In genomic region chr1:51303751-51304196, GRCh38 we compare ENCODE assay signal across 9 cellular contexts. TPM values are rescaled to one million over a fixed set of nuclear protein-coding genes. Genes with fewer than 3 reads are reported as not detected.
DNase-seq lines count a peak whose midpoint lies in the region; ATAC-seq and TF ChIP-seq lines count a peak whose summit lies in the region.
"Had no signal": no experiment of that assay in that cellular context is flagged by ENCODE, and none has a peak within 500 bp of the region (broad histone marks: within the 10 kb centered on the region; RNA-seq: fewer than 3 reads in every experiment).

No MANE protein-coding gene starts in this region.

- peak; percentile 8 for DNase-seq in activated naive CD4-positive, alpha-beta T cell treated with Interleukin-2 at 50 U/mL for 16 hours
- no peak for DNase-seq in activated naive CD4-positive, alpha-beta T cell treated with anti-CD3 and anti-CD28 coated beads, Interleukin-2, amount 50 U/mL, for 16 hours
- no peak for DNase-seq in effector memory CD8-positive, alpha-beta T cell
- peak in 1 of 2 donors; percentile 58 for DNase-seq in stimulated activated naive CD8-positive, alpha-beta T cell treated with anti-CD3 and anti-CD28 coated beads, Interleukin-15, amount 100 ng/mL, for 72 hours
- DNase-seq in H7 (no peak), NCI-H128 (lab: John Stamatoyannopoulos, UW; ENCODE audit: unreplicated experiment) (no peak), NCI-H510A (lab: John Stamatoyannopoulos, UW) (no peak)

- H4K20me1 ChIP-seq in OCI-LY1 (ENCODE audit: insufficient read depth, low read length) = no peaks in the 10 kb centered on the region

- no peaks in the 10 kb centered on the region for H3F3A ChIP-seq in OCI-LY1 (ENCODE audit: insufficient read depth, low read length)

- no peak overlapping the region for H3K4me3 ChIP-seq in OCI-LY1 (ENCODE audit: low read depth, low read length, poor library complexity, severe bottlenecking)
- no peak overlapping the region for H3K4me3 ChIP-seq in H7 (ENCODE audit: insufficient read depth, low read depth, low read length)

- H3K4me2 ChIP-seq in OCI-LY1 (ENCODE audit: low read length) = 0 out of 2 replicates have a peak overlapping the region, but pooled peaks have one; percentile 1

- no peak for TF ChIP-seq CTCF in OCI-LY1 (IDR thresholded peaks at IDR 0.05; ENCODE audit: low read length)

- H3K4me1 Mint-ChIP-seq in effector memory CD8-positive, alpha-beta T cell (ENCODE audit: low read depth in 2 of 2) = no peaks in the 10 kb centered on the region
- peaks cover 38% of the 10 kb centered on the region for H3K4me1 Mint-ChIP-seq in stimulated activated naive CD8-positive, alpha-beta T cell treated with anti-CD3 and anti-CD28 coated beads, Interleukin-15, amount 100 ng/mL, for 72 hours

- H2AFZ ChIP-seq in OCI-LY1 (ENCODE audit: low read length) = no peak overlapping the region

- no peaks in the 10 kb centered on the region for H3K27me3 Mint-ChIP-seq in effector memory CD8-positive, alpha-beta T cell
- H3K27me3 Mint-ChIP-seq in stimulated activated naive CD8-positive, alpha-beta T cell treated with anti-CD3 and anti-CD28 coated beads, Interleukin-15, amount 100 ng/mL, for 72 hours = no peaks in the 10 kb centered on the region

- H3K36me3 Mint-ChIP-seq in effector memory CD8-positive, alpha-beta T cell (ENCODE audit: insufficient read depth) = no peaks in the 10 kb centered on the region

- H3K9me2 ChIP-seq in OCI-LY1 (ENCODE audit: low read depth, low read length) = no peaks in the 10 kb centered on the region

- no peaks in the 10 kb centered on the region for H3K4me1 ChIP-seq in OCI-LY1 (ENCODE audit: insufficient read depth, low read length, severe bottlenecking)

- H3K27ac ChIP-seq in OCI-LY1 (ENCODE audit: low read depth, low read length, poor library complexity, severe bottlenecking) = no peak overlapping the region
- H3K27ac ChIP-seq: C4-2B had no signal

- H3K4me3 Mint-ChIP-seq in effector memory CD8-positive, alpha-beta T cell = no peak overlapping the region
- peak overlapping the region in 1 of 2 donors; percentile 39 for H3K4me3 Mint-ChIP-seq in stimulated activated naive CD8-positive, alpha-beta T cell treated with anti-CD3 and anti-CD28 coated beads, Interleukin-15, amount 100 ng/mL, for 72 hours

- no peaks in the 10 kb centered on the region for H3K9me3 Mint-ChIP-seq in effector memory CD8-positive, alpha-beta T cell
- no peaks in the 10 kb centered on the region for H3K9me3 Mint-ChIP-seq in stimulated activated naive CD8-positive, alpha-beta T cell treated with anti-CD3 and anti-CD28 coated beads, Interleukin-15, amount 100 ng/mL, for 72 hours

- peak overlapping the region; percentile 16 to 55 for H3K27ac Mint-ChIP-seq in effector memory CD8-positive, alpha-beta T cell
- H3K27ac Mint-ChIP-seq in stimulated activated naive CD8-positive, alpha-beta T cell treated with anti-CD3 and anti-CD28 coated beads, Interleukin-15, amount 100 ng/mL, for 72 hours = peak overlapping the region; percentile 2 to 94

- no peak for ATAC-seq in effector memory CD8-positive, alpha-beta T cell (replicated peaks)
- ATAC-seq in stimulated activated naive CD8-positive, alpha-beta T cell treated with anti-CD3 and anti-CD28 coated beads, Interleukin-15, amount 100 ng/mL, for 72 hours = peak; percentile 67

- no peaks in the 10 kb centered on the region for H3K79me2 ChIP-seq in OCI-LY1 (ENCODE audit: insufficient read depth, low read length)

- H3K9ac ChIP-seq in OCI-LY1 (ENCODE audit: low read length) = no peak overlapping the region

- H3K36me3 ChIP-seq in OCI-LY1 (ENCODE audit: insufficient read depth, low read length) (no peaks in the 10 kb centered on the region), H7 (replicated peaks; ENCODE audit: control insufficient read depth, insufficient read depth, low read length) (no peaks in the 10 kb centered on the region)

- no peaks in the 10 kb centered on the region; the same call in 1 of the 2 replicates for H3K27me3 ChIP-seq in OCI-LY1 (ENCODE audit: insufficient read depth, low read length)
- H3K27me3 ChIP-seq in H7 (ENCODE audit: control insufficient read depth, insufficient read depth, low read length) = no peaks in the 10 kb centered on the region

- 0 out of 2 replicates have a peak, but pooled peaks cover 2% of the 10 kb centered on the region for H3K9me3 ChIP-seq in OCI-LY1 (ENCODE audit: low read length)

RNA-seq across cellular contexts. Expression of gene TTC39A, which starts 26.6 kb away (rescaled TPM):
- 11.6 and 12.3 TPM in 2 replicates for total RNA-seq in H7 (2014; rRNA removed; shearing (Covaris generic))
